8 cellular contexts compared by ENCODE assay signal in genomic region chr1:5863238-5863637, GRCh38.
"Had no signal": no experiment of that assay in that cellular context is flagged by ENCODE, and none has a peak within 500 bp of the region (broad histone marks: within the 10 kb centered on the region; RNA-seq: fewer than 3 reads in every experiment).

No MANE protein-coding gene starts in this region.

- H3K4me1 ChIP-seq: HAP-1 had no signal

- H3K4me3 ChIP-seq: GM23338, HAP-1, K562 had no signal

- H3K4me2 ChIP-seq: GM23338 had no signal

- DNase-seq: H7, IMR-90, KG1 had no signal

- ATAC-seq: GM23338, HCT116, K562 had no signal

- FAIRE-seq: K562 had no signal

- H3K9me3 ChIP-seq: HAP-1 had no signal

- H3K36me3 ChIP-seq: HAP-1 had no signal

- H2AFZ ChIP-seq: GM23338 had no signal

- H3K27ac ChIP-seq: HL-60 had no signal
